8 cellular contexts compared by ENCODE assay signal in genomic region chr3:38164966-38165721, GRCh38. TPM values are rescaled to one million over a fixed set of nuclear protein-coding genes. Genes with fewer than 3 reads are reported as not detected.
DNase-seq lines count a peak whose midpoint lies in the region; ATAC-seq and TF ChIP-seq lines count a peak whose summit lies in the region.

TSS of gene OXSR1 (plus strand) at chr3:38165537. CDS start at chr3:38165877, 340 bp downstream.

- H3F3A ChIP-seq in PC-9 (ENCODE audit: insufficient read depth, low read depth) = peaks cover 18% of the 10 kb centered on the region

- peak within 1 kb of the TSS; percentile 96 for H3K27ac ChIP-seq in PC-9
- H3K27ac ChIP-seq in epithelial cell of prostate = peak within 1 kb of the TSS; percentile 96

- TF ChIP-seq CTCF in PC-9 (conservative IDR thresholded peaks at IDR 0.05) (no peak), mucosa of descending colon (IDR thresholded peaks at IDR 0.05) (peak; percentile 23)

- H3K9me2 ChIP-seq in PC-9 (ENCODE audit: insufficient read depth) = no peaks in the 10 kb centered on the region

- intact Hi-C loops in PC-9 (cut with micrococcal nuclease; ENCODE audit: unreplicated experiment) = loop anchor here (1.0 kb wide), 3 partner anchors 11 to 32 kb away; partner anchors contain the start of gene ACAA1
- intact Hi-C loops in mucosa of descending colon (cut with DNase I, micrococcal nuclease) = no loop called here

- H3K27me3 ChIP-seq in PC-9 (ENCODE audit: insufficient read depth, low read depth) = no peaks in the 10 kb centered on the region

- peak; percentile 99 for DNase-seq in DMS114 treated with DMSO at 0.1 percent for 48 hours (lab: John Stamatoyannopoulos, UW; ENCODE audit: unreplicated experiment)
- peak; percentile 100 for DNase-seq in Jurkat, Clone E6-1 (ENCODE audit: low read depth, low spot score)
- DNase-seq in PC-9 = peak; percentile 99
- DNase-seq in activated T-cell treated with anti-CD3 and anti-CD28 coated beads, Interleukin-2, amount 50 U/mL, for 1 hour = peak; percentile 98
- DNase-seq in epithelial cell of prostate (ENCODE audit: low read depth, low spot score) = peak; percentile 99
- DNase-seq in mucosa of descending colon = peak; percentile 98 to 100 (median 100)
- peak; percentile 92 for DNase-seq in stimulated activated CD8-positive, alpha-beta memory T cell treated with anti-CD3 and anti-CD28 coated beads, Interleukin-4, amount 100 ng/mL, for 24 hours (ENCODE audit: low read depth)

- peak within 1 kb of the TSS; percentile 88 for H3K4me2 ChIP-seq in PC-9

- H3K9me3 ChIP-seq in PC-9 (ENCODE audit: insufficient read depth, low read depth) = no peaks in the 10 kb centered on the region
- H3K9me3 ChIP-seq in mucosa of descending colon = no peaks in the 10 kb centered on the region

- no TSS peak for BruUV-seq in PC-9 (replicated peaks; lab: Mats Ljungman, UMichigan)

- H3K4me1 ChIP-seq in PC-9 (replicated peaks; ENCODE audit: insufficient read depth) = peaks cover 38% of the 10 kb centered on the region
- H3K4me1 ChIP-seq in mucosa of descending colon (ENCODE audit: low read depth) = peaks cover 9% of the 10 kb centered on the region

- POLR2A ChIA-PET in PC-9 (lab: Charles Lee; ENCODE audit: unreplicated experiment) = interaction anchor here (0.5 to 1.6 kb wide), 12 partner anchors 11 to 1107 kb away, joined by 3 to 27 read pairs (median 4); partner anchors contain the start of gene ACAA1

- H4K20me1 ChIP-seq in PC-9 (ENCODE audit: insufficient read depth) = peaks cover 6% of the 10 kb centered on the region

- peak within 1 kb of the TSS; percentile 83 for H2AFZ ChIP-seq in PC-9

- CTCF ChIA-PET in PC-9 (lab: Charles Lee) = interaction anchor here (0.5 to 1.2 kb wide), 4 partner anchors 12 to 1542 kb away, joined by 4 to 7 read pairs (median 6); no protein-coding TSS in a partner anchor

- peaks cover 45% of the 10 kb centered on the region for H3K79me2 ChIP-seq in PC-9 (ENCODE audit: low read depth)

- peak; percentile 91 for ATAC-seq in GM21576 (IDR thresholded peaks at IDR 0.05; ENCODE audit: unreplicated experiment)
- ATAC-seq in mucosa of descending colon = peak; percentile 90

- peak within 1 kb of the TSS; percentile 86 for H3K4me3 ChIP-seq in Jurkat, Clone E6-1 (ENCODE audit: low read length)
- H3K4me3 ChIP-seq in PC-9 (peak within 1 kb of the TSS; percentile 74), mucosa of descending colon (peak within 1 kb of the TSS; percentile 84)

- H3K36me3 ChIP-seq in PC-9 (ENCODE audit: low read depth) = no peaks in the 10 kb centered on the region
- H3K36me3 ChIP-seq in mucosa of descending colon (ENCODE audit: low read depth) = no peaks in the 10 kb centered on the region

RNA-seq across cellular contexts. Expression of gene OXSR1, which starts in this region (rescaled TPM):
- polyA plus RNA-seq in Jurkat, Clone E6-1 (2012; ENCODE audit: insufficient read depth, insufficient read length) = 37.2 TPM
- total RNA-seq in PC-9 (2021) (50.2 and 54.3 TPM in 2 replicates), mucosa of descending colon (10 to 100 TPM; 40.2 to 44.0 (median 41.9) TPM)

Comparison
In these comparisons a context has a peak if more than half of its experiments do, and no peak if none do; other contexts are left out.
1. Peak in every context shown above with its lines: DNase-seq, ATAC-seq, H3K4me3 ChIP-seq and H3K27ac ChIP-seq.